5 cellular contexts compared by ENCODE assay signal in the genomic region with DNA sequence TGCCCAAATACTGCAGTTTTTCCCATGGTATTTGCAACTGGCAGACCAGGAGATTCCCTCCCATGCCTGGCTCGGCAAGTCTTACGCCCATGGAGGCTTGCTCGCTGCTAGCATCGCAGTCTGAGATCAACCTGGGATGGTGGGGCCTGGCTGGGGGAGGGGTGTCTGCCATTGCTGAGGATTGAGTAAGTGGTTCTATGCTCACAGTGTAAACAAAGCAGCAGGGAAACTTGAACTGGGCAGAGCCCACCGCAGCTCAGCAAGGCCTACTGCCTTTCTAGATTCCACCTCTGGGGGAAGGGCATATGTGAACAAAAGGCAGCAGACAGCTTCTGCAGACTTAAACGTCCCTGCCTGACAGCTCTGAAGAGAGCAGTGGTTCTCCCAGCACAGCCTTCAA. TPM values are rescaled to one million over a fixed set of nuclear protein-coding genes. Genes with fewer than 3 reads are reported as not detected.
DNase-seq lines count a peak whose midpoint lies in the region; ATAC-seq, FAIRE-seq and TF ChIP-seq lines count a peak whose summit lies in the region.
"Not testable (repeated sequence)": the region's sequence is repeated elsewhere in the genome, so short reads cannot be mapped to it uniquely, and the experiment has no call there.

No MANE protein-coding gene starts in this region.

- H3K27ac ChIP-seq in K562 (ENCODE audit: extremely low read depth, low read depth, low read length); endodermal cell (ENCODE audit: low read depth, low read length); neural progenitor cell: not testable (repeated sequence)

- H4K20me1 ChIP-seq in K562 (replicated peaks; ENCODE audit: control insufficient read depth, insufficient read depth, low read length); neural progenitor cell (ENCODE audit: low read depth): not testable (repeated sequence)

- POLR2A ChIA-PET in K562 (lab: Yijun Ruan, JAX) = not testable (repeated sequence)

- 7% methylated on average over 6 of the region's 6 CpGs for WGBS in K562 (ENCODE audit: insufficient coverage, low coverage, missing lambda C conversion rate)
- WGBS in endodermal cell (ENCODE audit: insufficient coverage in 1 of 2, insufficient read length in 1 of 2), 2 experiments = 77 to 79% methylated on average over 6 of the region's 6 CpGs

- not testable (repeated sequence) for FAIRE-seq in K562 (lab: Jason Lieb, UNC)

- in situ Hi-C loops in K562 (cut with MboI) = not testable (repeated sequence)

- not testable (repeated sequence) for H3K4me1 Mint-ChIP-seq in endodermal cell, neural progenitor cell

- ATAC-seq in K562 = not testable (repeated sequence)

- TF ChIP-seq POLR2A in K562 (conservative IDR thresholded peaks at IDR 0.05) = not testable (repeated sequence)

- not testable (repeated sequence) for H3K27ac Mint-ChIP-seq in endodermal cell
- H3K27ac Mint-ChIP-seq in neural progenitor cell = peak overlapping the region; percentile 17

- not testable (repeated sequence) for H3K4me3 ChIP-seq in K562; endodermal cell (ENCODE audit: low read length); neural progenitor cell

- not testable (repeated sequence) for H3K36me3 Mint-ChIP-seq in endodermal cell (ENCODE audit: low read depth); neural progenitor cell

- not testable (repeated sequence) for TF ChIP-seq CTCF in K562 (IDR thresholded peaks at IDR 0.05 in 2 of 3, conservative IDR thresholded peaks at IDR 0.05 in 1 of 3; ENCODE audit: insufficient read depth in 2 of 3, low read depth in 1 of 3, low read length in 3 of 3); endodermal cell (conservative IDR thresholded peaks at IDR 0.05); neural progenitor cell (IDR thresholded peaks at IDR 0.05)

- H3K9ac ChIP-seq in K562 (ENCODE audit: insufficient read depth in 1 of 2, low read depth in 2 of 2, low read length in 2 of 2); endodermal cell (ENCODE audit: extremely low read depth, low read length, poor library complexity, severe bottlenecking); neural progenitor cell: not testable (repeated sequence)

- not testable (repeated sequence) for H3K9me1 ChIP-seq in K562 (ENCODE audit: control insufficient read depth, insufficient read depth, low read length)

- BruUV-seq in K562 (replicated peaks; lab: Mats Ljungman, UMichigan) = not testable (repeated sequence)

- not testable (repeated sequence) for H3K9me3 ChIP-seq in K562 (replicated peaks; ENCODE audit: control insufficient read depth, insufficient read depth, low read depth, low read length); endodermal cell (ENCODE audit: control insufficient read depth, low read length); neural progenitor cell (ENCODE audit: low read depth)

- not testable (repeated sequence) for H3F3A ChIP-seq in neural progenitor cell (ENCODE audit: low read depth)

- peak; percentile 9 for DNase-seq in NCI-H2227 (lab: John Stamatoyannopoulos, UW; ENCODE audit: unreplicated experiment)
- DNase-seq in K562 (ENCODE audit: extremely low read depth in 1 of 4, low spot score in 3 of 4) = not testable (repeated sequence)
- peak; percentile 49 for DNase-seq in endodermal cell
- DNase-seq in left kidney (ENCODE audit: low read depth, low spot score) = peak; percentile 33
- peak; percentile 7 for DNase-seq in neural progenitor cell (ENCODE audit: low spot score)

- H2AFZ ChIP-seq in K562 (ENCODE audit: low read depth, low read length) (0 out of 2 replicates have a peak overlapping the region, but pooled peaks have one; percentile 4), neural progenitor cell (replicated peaks) (peak overlapping the region; percentile 50)

- not testable (repeated sequence) for H3K79me2 ChIP-seq in K562 (ENCODE audit: control insufficient read depth, insufficient read depth, low read length); neural progenitor cell (ENCODE audit: low read depth)

- not testable (repeated sequence) for H3K27me3 Mint-ChIP-seq in endodermal cell (ENCODE audit: insufficient read depth); neural progenitor cell (ENCODE audit: insufficient read depth, low read depth)

- intact Hi-C loops in K562 (cut with micrococcal nuclease) = not testable (repeated sequence)

- CTCF ChIA-PET in K562 (lab: Yijun Ruan, JAX; ENCODE audit: low intra/inter-chr PET ratio) = interaction anchor here (0.6 kb wide), 1 partner anchor 581 kb away, joined by 4 read pairs; no protein-coding TSS in a partner anchor

- H3K9me3 Mint-ChIP-seq in endodermal cell = peaks cover 18% of the 10 kb centered on the region
- not testable (repeated sequence) for H3K9me3 Mint-ChIP-seq in neural progenitor cell

- not testable (repeated sequence) for H3K4me3 Mint-ChIP-seq in endodermal cell, neural progenitor cell

- H3K27me3 ChIP-seq in K562 (ENCODE audit: control insufficient read depth in 2 of 2, insufficient read depth in 2 of 2, low read length in 2 of 2); endodermal cell (ENCODE audit: control insufficient read depth, insufficient read depth, low read length, poor library complexity, severe bottlenecking); neural progenitor cell: not testable (repeated sequence)

- not testable (repeated sequence) for H3K36me3 ChIP-seq in K562 (ENCODE audit: control insufficient read depth, insufficient read depth, low read length); endodermal cell (ENCODE audit: control insufficient read depth, insufficient read depth, low read length); neural progenitor cell

- not testable (repeated sequence) for TF ChIP-seq EP300 in K562 (IDR thresholded peaks at IDR 0.05; ENCODE audit: low read length)

- not testable (repeated sequence) for H3K4me1 ChIP-seq in K562 (replicated peaks in 1 of 2; ENCODE audit: control insufficient read depth in 2 of 2, insufficient read depth in 2 of 2, low read length in 2 of 2); endodermal cell (ENCODE audit: control insufficient read depth, insufficient read depth, low read length); neural progenitor cell

- not testable (repeated sequence) for TF ChIP-seq RAD21 in K562 (CRISPR knock-in tag; conservative IDR thresholded peaks at IDR 0.05 in 1 of 2, IDR thresholded peaks at IDR 0.05 in 1 of 2)

- H3K4me2 ChIP-seq in K562 (ENCODE audit: insufficient read depth, low read length); neural progenitor cell: not testable (repeated sequence)

RNA-seq across cellular contexts. Expression of a gene that starts 17.0 kb away (rescaled TPM):
- 48.0 and 242 TPM in 2 replicates for total RNA-seq in K562 (2011; cell fraction: chromatin; rRNA removed; ENCODE audit: low replicate concordance)
- total RNA-seq in K562 (2011; cell fraction: nucleolus; rRNA removed) = 14.3 and 23.7 TPM in 2 replicates
- 50.6 and 76.4 TPM in 2 replicates for total RNA-seq in K562 (2011; cell fraction: nucleoplasm; rRNA removed)
- 31.2 and 33.0 TPM in 2 replicates for total RNA-seq in K562 (2014; rRNA removed)
- total RNA-seq in K562 (2014; rRNA removed; fragmentation: Illumina TruSeq; extraction: Trizol) = 63.6 and 80.0 TPM in 2 replicates
- total RNA-seq in K562 (2015; rRNA removed; fragmentation: Illumina TruSeq; extraction: Trizol) = 46.8 and 52.6 TPM in 2 replicates
- 62.0 and 63.5 TPM in 2 replicates for total RNA-seq in K562 (2021)
- polyA plus RNA-seq in K562 (2011; rRNA removed) = 73.5 and 88.2 TPM in 2 replicates
- polyA plus RNA-seq in K562 (2011; cell fraction: cytosol; rRNA removed) = 24.8 and 32.3 TPM in 2 replicates
- polyA plus RNA-seq in K562 (2011; cell fraction: nucleus; rRNA removed) = 51.1 and 85.3 TPM in 2 replicates
- 35.4 and 39.3 TPM in 2 replicates for polyA plus RNA-seq in K562 (2012)
- 61.7 and 67.6 TPM in 2 replicates for polyA plus RNA-seq in K562 (2014; fragmentation: Illumina TruSeq; extraction: Trizol)
- polyA plus RNA-seq in K562 (2014; fragmentation: Nextera tagmentation; extraction: Ambion mirVana) = 10 to 100 TPM; 17.7 to 23.3 TPM
- polyA plus RNA-seq in K562 (2014; rRNA removed) = 42.2 and 43.6 TPM in 2 replicates
- 169 and 188 TPM in 2 replicates for polyA minus RNA-seq in K562 (2011; rRNA and poly(A)+ RNA removed)
- 38.2 and 48.4 TPM in 2 replicates for polyA minus RNA-seq in K562 (2011; cell fraction: cytosol; rRNA and poly(A)+ RNA removed)
- 47.4 and 115 TPM in 2 replicates for polyA minus RNA-seq in K562 (2011; cell fraction: nucleus; rRNA and poly(A)+ RNA removed)
- total RNA-seq in endodermal cell = 10 to 100 TPM; 98.3 to 98.8 TPM
- polyA plus RNA-seq in endodermal cell (2013, experiment 1 of 2) = 45.4 TPM
- polyA plus RNA-seq in endodermal cell (2013, experiment 2 of 2) = 51.6 TPM
- 75.5 and 139 TPM in 2 replicates for total RNA-seq in neural progenitor cell (ENCODE audit: low replicate concordance)
